Comparison of ENCODE assay signal across 8 cellular contexts in genomic region chr10:99659031-99659867, GRCh38. TPM values are rescaled to one million over a fixed set of nuclear protein-coding genes. Genes with fewer than 3 reads are reported as not detected.
DNase-seq lines count a peak whose midpoint lies in the region; ATAC-seq and TF ChIP-seq lines count a peak whose summit lies in the region.

Gene ENTPD7 (plus strand): TSS chr10:99659509. CDS start chr10:99659957, 448 bp downstream.

- TF ChIP-seq CTCF in osteocyte (IDR thresholded peaks at IDR 0.05) (peak; percentile 29), thyroid gland (IDR thresholded peaks at IDR 0.05) (peak in 4 of 6 experiments; percentile 26 to 45 (median 32))

- TF ChIP-seq POLR2A in GM10847 (IDR thresholded peaks at IDR 0.05; ENCODE audit: extremely low read depth, insufficient read length) (peak; percentile 20), thyroid gland (IDR thresholded peaks at IDR 0.05) (peak in 1 of 2 donors; percentile 55)

- H3K27ac ChIP-seq in thyroid gland: peak within 1 kb of the TSS in 1 of 3 donors; percentile 52

- peak; percentile 99 for ATAC-seq in HG02623 (IDR thresholded peaks at IDR 0.05; ENCODE audit: unreplicated experiment)

- peak within 1 kb of the TSS; percentile 56 to 91 (median 63) for H3K4me3 ChIP-seq in thyroid gland (replicated peaks in 1 of 3)

- no peaks in the 10 kb centered on the region for H3K9me3 ChIP-seq in thyroid gland

- intact Hi-C loops in head of caudate nucleus (cut with DNase I): no loop called here
- intact Hi-C loops in thyroid gland (cut with DNase I): no loop called here

- WGBS in thyroid gland, 2 donors: 1% methylated on average over 21 to 35 of the region's 71 CpGs

- DNase-seq in NCI-H1105 (lab: John Stamatoyannopoulos, UW): peak; percentile 92
- peak; percentile 93 for DNase-seq in SKM-1 (lab: John Stamatoyannopoulos, UW; ENCODE audit: unreplicated experiment)
- DNase-seq in activated naive CD8-positive, alpha-beta T cell treated with anti-CD3 and anti-CD28 coated beads for 36 hours: peak; percentile 96
- peak; percentile 78 to 98 (median 93) for DNase-seq in head of caudate nucleus
- DNase-seq in osteocyte (ENCODE audit: extremely low spot score, unreplicated experiment): peak; percentile 98
- DNase-seq in thyroid gland: peak; percentile 96 to 97

- H3K27me3 Mint-ChIP-seq in activated naive CD8-positive, alpha-beta T cell treated with anti-CD3 and anti-CD28 coated beads for 36 hours: peaks cover 10% of the 10 kb centered on the region
- peaks cover 23% of the 10 kb centered on the region for H3K27me3 Mint-ChIP-seq in osteocyte (ENCODE audit: unreplicated experiment)

- peak within 1 kb of the TSS; percentile 88 for H3K4me3 Mint-ChIP-seq in activated naive CD8-positive, alpha-beta T cell treated with anti-CD3 and anti-CD28 coated beads for 36 hours
- peak within 1 kb of the TSS; percentile 85 for H3K4me3 Mint-ChIP-seq in osteocyte (ENCODE audit: unreplicated experiment)

- no peaks in the 10 kb centered on the region for H3K9me3 Mint-ChIP-seq in activated naive CD8-positive, alpha-beta T cell treated with anti-CD3 and anti-CD28 coated beads for 36 hours
- no peaks in the 10 kb centered on the region for H3K9me3 Mint-ChIP-seq in osteocyte (ENCODE audit: unreplicated experiment)

- H3K27ac Mint-ChIP-seq in activated naive CD8-positive, alpha-beta T cell treated with anti-CD3 and anti-CD28 coated beads for 36 hours: peak within 1 kb of the TSS; percentile 85
- H3K27ac Mint-ChIP-seq in osteocyte (ENCODE audit: unreplicated experiment): peak within 1 kb of the TSS; percentile 94

- H3K4me1 ChIP-seq in thyroid gland: peaks cover 0 to 6% of the 10 kb centered on the region in 2 donors

- H3K36me3 ChIP-seq in thyroid gland: no peaks in the 10 kb centered on the region

- H3K36me3 Mint-ChIP-seq in activated naive CD8-positive, alpha-beta T cell treated with anti-CD3 and anti-CD28 coated beads for 36 hours: peaks cover 1% of the 10 kb centered on the region
- H3K36me3 Mint-ChIP-seq in osteocyte (ENCODE audit: unreplicated experiment): peaks cover 15% of the 10 kb centered on the region

- H3K4me1 Mint-ChIP-seq in activated naive CD8-positive, alpha-beta T cell treated with anti-CD3 and anti-CD28 coated beads for 36 hours: peaks cover 15% of the 10 kb centered on the region
- H3K4me1 Mint-ChIP-seq in osteocyte (ENCODE audit: unreplicated experiment): peaks cover 35% of the 10 kb centered on the region

- no peaks in the 10 kb centered on the region for H3K27me3 ChIP-seq in thyroid gland

RNA-seq across cellular contexts. Expression of gene ENTPD7, which starts in this region (rescaled TPM):
- total RNA-seq in activated naive CD8-positive, alpha-beta T cell treated with anti-CD3 and anti-CD28 coated beads for 36 hours: 1 to 10 TPM; 4.4 to 5.2 TPM
- total RNA-seq in osteocyte (21.7 and 22.8 TPM in 2 replicates), thyroid gland (10 to 100 TPM in 2 of 4 donors, 1 to 10 TPM in 2; 7.8 to 13.7 (median 10.2) TPM)
